ENCODE assay signal across 8 cellular contexts in genomic region chr2:27663463-27664244, GRCh38.
A peak's percentile ranks its signal among the peaks of the same experiment; 100 is the strongest.
DNase-seq lines count a peak whose midpoint lies in the region; ATAC-seq and TF ChIP-seq lines count a peak whose summit lies in the region.

SLC4A1AP (plus strand) TSS chr2:27663889; CDS start chr2:27663915, 26 bp downstream.
SUPT7L (minus strand) TSS chr2:27663614; CDS start chr2:27662192, 1,422 bp downstream.

- peak within 1 kb of the TSS; percentile 88 for H3K4me3 ChIP-seq in AG09309 (ENCODE audit: control insufficient read depth, low read depth, low read length)
- H3K4me3 ChIP-seq in coronary artery = peak within 1 kb of the TSS; percentile 89

- peak; percentile 57 for DNase-seq in AG09309 (ENCODE audit: low read depth)
- peak; percentile 79 for DNase-seq in NCI-H510A treated with DMSO at 0.1 percent for 48 hours (lab: John Stamatoyannopoulos, UW)
- peak; percentile 68 to 72 for DNase-seq in activated CD4-positive, alpha-beta T cell treated with anti-CD3 and anti-CD28 coated beads for 4 hours
- peak; percentile 79 for DNase-seq in coronary artery (ENCODE audit: low spot score)
- peak; percentile 57 to 62 for DNase-seq in stimulated activated CD4-positive, alpha-beta T cell treated with anti-CD3 and anti-CD28 coated beads, Interleukin-1b, Interleukin-23, amount 100 ng/mL, for 4 hours (ENCODE audit: low read depth in 2 of 2)

- TF ChIP-seq CTCF in AG09309 (IDR thresholded peaks at IDR 0.05; ENCODE audit: control insufficient read depth, insufficient read depth, low read depth, low read length, missing control alignments) (peak; percentile 13), coronary artery (IDR thresholded peaks at IDR 0.05) (no peak)

- H3K27ac ChIP-seq in coronary artery = peak within 1 kb of the TSS; percentile 79 to 95
- H3K27ac ChIP-seq in layer of hippocampus (ENCODE audit: low read depth, low read length) = peak within 1 kb of the TSS; percentile 91

- ATAC-seq in GM19035 (IDR thresholded peaks at IDR 0.05; ENCODE audit: unreplicated experiment) = peak; percentile 74
- ATAC-seq in HG03432 (IDR thresholded peaks at IDR 0.05; ENCODE audit: unreplicated experiment) = peak; percentile 77

- no peaks in the 10 kb centered on the region for H3K27me3 ChIP-seq in layer of hippocampus (ENCODE audit: control insufficient read depth, insufficient read depth, low read length)

Comparison
In these comparisons a context has a peak if more than half of its experiments do, and no peak if none do; other contexts are left out.
1. Peak in every context shown above with its lines: DNase-seq, ATAC-seq, H3K4me3 ChIP-seq and H3K27ac ChIP-seq.